22 cellular contexts compared by ENCODE assay signal in genomic region chr10:29865700-29866355, GRCh38.
DNase-seq lines count a peak whose midpoint lies in the region; ATAC-seq and TF ChIP-seq lines count a peak whose summit lies in the region.
"Had no signal": no experiment of that assay in that cellular context is flagged by ENCODE, and none has a peak within 500 bp of the region (broad histone marks: within the 10 kb centered on the region; RNA-seq: fewer than 3 reads in every experiment).

No MANE protein-coding gene starts in this region.

- H2BK5ac ChIP-seq in mesenchymal stem cell (ENCODE audit: low read depth, low read length, poor library complexity, severe bottlenecking): no peak overlapping the region

- 88 to 95% methylated on average over 6 of the region's 6 CpGs for WGBS in ectodermal cell, 2 experiments
- WGBS in mesenchymal stem cell: 65% methylated on average over 6 of the region's 6 CpGs
- WGBS in thyroid gland, 2 donors: 31 to 36% methylated on average over 6 of the region's 6 CpGs

- no peak overlapping the region for H4K8ac ChIP-seq in mesenchymal stem cell (ENCODE audit: low read length)

- H3K79me1 ChIP-seq in mesenchymal stem cell (replicated peaks; ENCODE audit: low read length, poor library complexity, severe bottlenecking): no peaks in the 10 kb centered on the region

- peaks cover 6% of the 10 kb centered on the region in 2 donors for H3K9me3 Mint-ChIP-seq in stimulated activated naive CD8-positive, alpha-beta T cell treated with anti-CD3 and anti-CD28 coated beads, Interleukin-15, amount 100 ng/mL, for 72 hours

- DNase-seq in NCI-H226: peak; percentile 59
- DNase-seq in mesenchymal stem cell: peak; percentile 22
- DNase-seq in thyroid gland: peak; percentile 8 to 21
- DNase-seq in stimulated activated CD4-positive, alpha-beta T cell treated with anti-CD3 and anti-CD28 coated beads, Interleukin-4, amount 100 ng/mL, for 4 hours: no peak
- no peak for DNase-seq in HCEC 1CT
- no peak for DNase-seq in stimulated activated naive CD8-positive, alpha-beta T cell treated with anti-CD3 and anti-CD28 coated beads, Interleukin-15, amount 100 ng/mL, for 72 hours
- DNase-seq: activated CD4-positive, alpha-beta T cell treated with anti-CD3 and anti-CD28 coated beads for 36 hours; activated CD8-positive, alpha-beta memory T cell treated with anti-CD3 and anti-CD28 coated beads, Interleukin-2, amount 50 U/mL, for 4 hours; activated effector memory CD4-positive, alpha-beta T cell treated with anti-CD3 and anti-CD28 coated beads, Interleukin-2, amount 50 U/mL, for 16 hours; amniotic stem cell; cerebellar nuclear complex; COR-L47; effector memory CD8-positive, alpha-beta T cell; GDM1; left colon; MM.1S; NCI-H146; NCI-H2227 treated with DMSO at 0.1 percent for 48 hours; Peyer's patch had no signal

- H3K4me1 ChIP-seq in ectodermal cell (ENCODE audit: control insufficient read depth, insufficient read depth, low read length) (no peaks in the 10 kb centered on the region), mesenchymal stem cell (ENCODE audit: control insufficient read depth, insufficient read depth, low read depth, low read length) (peaks cover 16% of the 10 kb centered on the region), thyroid gland (peaks cover 54% of the 10 kb centered on the region in 2 donors)
- H3K4me1 ChIP-seq: Peyer's patch had no signal

- H3K27ac ChIP-seq in ectodermal cell (ENCODE audit: insufficient read depth, low read depth, low read length, poor library complexity, severe bottlenecking) (peak overlapping the region; percentile 54), mesenchymal stem cell (ENCODE audit: low read length, poor library complexity, severe bottlenecking) (peak overlapping the region; percentile 67), thyroid gland (peak overlapping the region; percentile 81 to 91 (median 88))
- H3K27ac ChIP-seq: Peyer's patch had no signal

- no peaks in the 10 kb centered on the region for H3K36me3 ChIP-seq in ectodermal cell (ENCODE audit: control insufficient read depth, insufficient read depth, low read length)
- no peaks in the 10 kb centered on the region for H3K36me3 ChIP-seq in mesenchymal stem cell (ENCODE audit: control insufficient read depth in 1 of 2, insufficient read depth in 2 of 2, low read depth in 1 of 2, low read length in 2 of 2)
- no peaks in the 10 kb centered on the region for H3K36me3 ChIP-seq in thyroid gland
- H3K36me3 ChIP-seq: Peyer's patch had no signal

- H3K14ac ChIP-seq in mesenchymal stem cell (ENCODE audit: low read length in 2 of 2): no peak overlapping the region

- peak overlapping the region; percentile 63 for H2AK5ac ChIP-seq in mesenchymal stem cell (ENCODE audit: low read length, severe bottlenecking)

- H3K27me3 ChIP-seq in ectodermal cell (ENCODE audit: control insufficient read depth, insufficient read depth, low read length, poor library complexity, severe bottlenecking): no peaks in the 10 kb centered on the region
- H3K27me3 ChIP-seq in mesenchymal stem cell (ENCODE audit: control insufficient read depth in 1 of 2, insufficient read depth in 1 of 2, low read length in 2 of 2): peaks cover 0 to 53% of the 10 kb centered on the region in 2 experiments
- H3K27me3 ChIP-seq in thyroid gland: no peaks in the 10 kb centered on the region
- H3K27me3 ChIP-seq: Peyer's patch had no signal

- no peak for TF ChIP-seq CTCF in thyroid gland (IDR thresholded peaks at IDR 0.05)

- H3K27me3 Mint-ChIP-seq in stimulated activated naive CD8-positive, alpha-beta T cell treated with anti-CD3 and anti-CD28 coated beads, Interleukin-15, amount 100 ng/mL, for 72 hours: no peaks in the 10 kb centered on the region

- no peaks in the 10 kb centered on the region for H3K9me3 ChIP-seq in ectodermal cell (ENCODE audit: control insufficient read depth, low read length)
- no peaks in the 10 kb centered on the region for H3K9me3 ChIP-seq in mesenchymal stem cell (ENCODE audit: control insufficient read depth, low read length)
- no peaks in the 10 kb centered on the region for H3K9me3 ChIP-seq in thyroid gland
- H3K9me3 ChIP-seq: Peyer's patch had no signal

- H3K9ac ChIP-seq in mesenchymal stem cell (ENCODE audit: low read length): no peak overlapping the region

- H3K27ac Mint-ChIP-seq in stimulated activated naive CD8-positive, alpha-beta T cell treated with anti-CD3 and anti-CD28 coated beads, Interleukin-15, amount 100 ng/mL, for 72 hours: no peak overlapping the region
- H3K27ac Mint-ChIP-seq: activated CD4-positive, alpha-beta T cell treated with anti-CD3 and anti-CD28 coated beads for 36 hours; effector memory CD8-positive, alpha-beta T cell had no signal

- intact Hi-C loops in thyroid gland (cut with DNase I): no loop called here

- H3K23ac ChIP-seq in mesenchymal stem cell (ENCODE audit: low read length in 2 of 2): no peak overlapping the region

- no peak overlapping the region for H2AFZ ChIP-seq in mesenchymal stem cell (ENCODE audit: low read depth, low read length)

- ATAC-seq in GM18520 (IDR thresholded peaks at IDR 0.05; ENCODE audit: unreplicated experiment): no peak
- ATAC-seq in stimulated activated naive CD8-positive, alpha-beta T cell treated with anti-CD3 and anti-CD28 coated beads, Interleukin-15, amount 100 ng/mL, for 72 hours: no peak
- ATAC-seq: activated CD4-positive, alpha-beta T cell treated with anti-CD3 and anti-CD28 coated beads for 36 hours; effector memory CD8-positive, alpha-beta T cell; HepG2; left colon had no signal

- peak overlapping the region; percentile 51 to 57 for H3K4ac ChIP-seq in mesenchymal stem cell (ENCODE audit: low read depth in 1 of 2, low read length in 2 of 2)

- H3K4me3 Mint-ChIP-seq in stimulated activated naive CD8-positive, alpha-beta T cell treated with anti-CD3 and anti-CD28 coated beads, Interleukin-15, amount 100 ng/mL, for 72 hours: no peak overlapping the region
- H3K4me3 Mint-ChIP-seq: activated CD4-positive, alpha-beta T cell treated with anti-CD3 and anti-CD28 coated beads for 36 hours; effector memory CD8-positive, alpha-beta T cell had no signal

- H2BK12ac ChIP-seq in mesenchymal stem cell (ENCODE audit: low read length in 2 of 2): peak overlapping the region; percentile 40 to 87

- no peak overlapping the region for H2BK15ac ChIP-seq in mesenchymal stem cell (ENCODE audit: low read depth, poor library complexity, severe bottlenecking)

- no peak overlapping the region for H2BK120ac ChIP-seq in mesenchymal stem cell (ENCODE audit: low read depth, low read length)

- no peak overlapping the region for H4K91ac ChIP-seq in mesenchymal stem cell (ENCODE audit: low read length)

- TF ChIP-seq POLR2A in thyroid gland (IDR thresholded peaks at IDR 0.05): no peak

- peak overlapping the region; percentile 29 to 63 for H3K18ac ChIP-seq in mesenchymal stem cell (ENCODE audit: low read depth in 1 of 2, low read length in 2 of 2)

- H3K4me1 Mint-ChIP-seq in stimulated activated naive CD8-positive, alpha-beta T cell treated with anti-CD3 and anti-CD28 coated beads, Interleukin-15, amount 100 ng/mL, for 72 hours: no peaks in the 10 kb centered on the region
- H3K4me1 Mint-ChIP-seq: activated CD4-positive, alpha-beta T cell treated with anti-CD3 and anti-CD28 coated beads for 36 hours had no signal

- no peak overlapping the region for H3K4me2 ChIP-seq in mesenchymal stem cell (ENCODE audit: low read length, poor library complexity, severe bottlenecking)

- H3K4me3 ChIP-seq in ectodermal cell (ENCODE audit: insufficient read depth, low read depth, low read length) (no peak overlapping the region), mesenchymal stem cell (ENCODE audit: insufficient read depth in 1 of 2, low read depth in 1 of 2, low read length in 2 of 2) (no peak overlapping the region), thyroid gland (replicated peaks in 1 of 3) (no peak overlapping the region)
- H3K4me3 ChIP-seq: Peyer's patch had no signal

Comparison
In these comparisons a context has a peak if more than half of its experiments do, and no peak if none do; other contexts are left out.
1. DNase-seq: peak in NCI-H226 (single experiment), mesenchymal stem cell (single experiment) and thyroid gland (2 of 2); none in stimulated activated CD4-positive, alpha-beta T cell treated with anti-CD3 and anti-CD28 coated beads, Interleukin-4, amount 100 ng/mL, for 4 hours (0 of 2), HCEC 1CT (single experiment) and stimulated activated naive CD8-positive, alpha-beta T cell treated with anti-CD3 and anti-CD28 coated beads, Interleukin-15, amount 100 ng/mL, for 72 hours (0 of 2).
2. Peak in every context shown above with its lines, with median percentiles within 50 percentile points of each other: H3K27ac ChIP-seq.